In genomic region chr3:196774191-196774820, GRCh38 we compare ENCODE assay signal across 10 cellular contexts. TPM values are rescaled to one million over a fixed set of nuclear protein-coding genes. Genes with fewer than 3 reads are reported as not detected.
DNase-seq lines count a peak whose midpoint lies in the region; ATAC-seq, FAIRE-seq and TF ChIP-seq lines count a peak whose summit lies in the region.
"Had no signal": no experiment of that assay in that cellular context is flagged by ENCODE, and none has a peak within 500 bp of the region (broad histone marks: within the 10 kb centered on the region; RNA-seq: fewer than 3 reads in every experiment).

No MANE protein-coding gene starts in this region.

- FAIRE-seq in GM12878 (lab: Jason Lieb, UNC): no peak

- no peak for TF ChIP-seq POLR2A in GM12878 (IDR thresholded peaks at IDR 0.05; ENCODE audit: low read depth, low read length)

- DNase-seq in BJ (ENCODE audit: low read depth): peak; percentile 70
- peak; percentile 49 for DNase-seq in KBM-7
- DNase-seq in GM12878 (ENCODE audit: low read depth, low spot score): peak; percentile 17
- DNase-seq in lung microvascular endothelial cell (ENCODE audit: low read depth in 2 of 2): peak; percentile 24 to 70
- DNase-seq in A172 (ENCODE audit: low spot score): no peak
- DNase-seq in dedifferentiated amniotic fluid mesenchymal stem cell (ENCODE audit: extremely low spot score): no peak
- DNase-seq: hippocampal formation, NCI-H146 had no signal

- H3K36me3 ChIP-seq in BJ (ENCODE audit: control insufficient read depth, insufficient read depth, low read length): no peaks in the 10 kb centered on the region
- H3K36me3 ChIP-seq in GM12878 (ENCODE audit: control insufficient read depth in 2 of 2, insufficient read depth in 2 of 2, low read length in 1 of 2): peaks cover 0 to 4% of the 10 kb centered on the region in 2 experiments; a peak in 2 of 4 replicates

- no peak overlapping the region for H3K9ac ChIP-seq in GM12878 (ENCODE audit: control insufficient read depth, insufficient read depth, low read length)

- in situ Hi-C loops in KBM-7 (cut with MboI; ENCODE audit: low pct_unique_long_range_greater_than_20kb, low sequenced_read_pairs) (no loop called here), GM12878 (cut with MboI) (no loop called here)

- SMC1A ChIA-PET in GM12878 (lab: Charles Lee; ENCODE audit: uncharacterized antibody, unreplicated experiment): interaction anchor here (1.2 to 1.3 kb wide), 3 partner anchors 9 to 30 kb away, joined by 3 to 4 read pairs (median 3); no protein-coding TSS in a partner anchor

- 20% methylated on average over 5 of the region's 5 CpGs for WGBS in GM12878 (ENCODE audit: insufficient coverage, insufficient replicate concordance, low lambda C conversion rate, missing lambda C conversion rate)

- H3K4me3 ChIP-seq in BJ (ENCODE audit: low read depth, low read length): no peak overlapping the region
- H3K4me3 ChIP-seq in GM12878: no peak overlapping the region

- H3K4me1 ChIP-seq in GM12878 (ENCODE audit: control insufficient read depth, insufficient read depth, low read length): no peaks in the 10 kb centered on the region

- intact Hi-C loops in GM12878 (cut with micrococcal nuclease; ENCODE audit: unreplicated experiment): no loop called here

- no peak overlapping the region for H3K27ac ChIP-seq in GM12878 (ENCODE audit: control insufficient read depth, insufficient read depth)

- no TSS peak for BruUV-seq in GM12878 (replicated peaks; lab: Mats Ljungman, UMichigan)

- peaks cover 67% of the 10 kb centered on the region for H3K79me2 ChIP-seq in GM12878 (ENCODE audit: control insufficient read depth, insufficient read depth, low read length)

- TF ChIP-seq EP300 in GM12878 (IDR thresholded peaks at IDR 0.05; ENCODE audit: borderline replicate concordance in 1 of 2, control insufficient read depth in 1 of 2, low read depth in 2 of 2, low read length in 2 of 2): no peak

- H3K27me3 ChIP-seq in BJ (ENCODE audit: control insufficient read depth, insufficient read depth, low read length): no peaks in the 10 kb centered on the region
- H3K27me3 ChIP-seq in GM12878 (replicated peaks in 1 of 2; ENCODE audit: control insufficient read depth in 2 of 2, insufficient read depth in 2 of 2, low read length in 1 of 2): no peaks in the 10 kb centered on the region

- ATAC-seq in GM12878 (peak; percentile 66), GM21390 (IDR thresholded peaks at IDR 0.05; ENCODE audit: unreplicated experiment) (no peak), HG03378 (IDR thresholded peaks at IDR 0.05; ENCODE audit: unreplicated experiment) (no peak)

- H4K20me1 ChIP-seq in GM12878 (ENCODE audit: control insufficient read depth, insufficient read depth): no peaks in the 10 kb centered on the region

- H2AFZ ChIP-seq in GM12878 (ENCODE audit: control insufficient read depth, low read depth, low read length): no peak overlapping the region

- POLR2A ChIA-PET in BJ (lab: Charles Lee) (no interaction called here), GM12878 (lab: Charles Lee) (interaction anchor here (0.9 to 1.8 kb wide), 2 partner anchors 14 to 89 kb away, joined by 4 read pairs; no protein-coding TSS in a partner anchor)

- RAD21 ChIA-PET in GM12878 (lab: Charles Lee; ENCODE audit: unreplicated experiment): interaction anchor here (0.6 to 1.2 kb wide), 2 partner anchors 33 to 161 kb away, joined by 3 to 7 read pairs; no protein-coding TSS in a partner anchor

- CTCF ChIA-PET in BJ (lab: Yijun Ruan, JAX) (interaction anchor here (1.0 kb wide), 1 partner anchor 165 kb away, joined by 3 read pairs; no protein-coding TSS in a partner anchor), GM12878 (lab: Yijun Ruan, JAX) (interaction anchor here (0.6 kb wide), 1 partner anchor 14 kb away, joined by 3 read pairs; no protein-coding TSS in a partner anchor)

- peaks cover 12% of the 10 kb centered on the region for H3K9me3 ChIP-seq in GM12878 (replicated peaks; ENCODE audit: control insufficient read depth, insufficient read depth, low read length)

- TF ChIP-seq CTCF in BJ (IDR thresholded peaks at IDR 0.05; ENCODE audit: insufficient read depth, low read depth, low read length) (no peak), GM12878 (IDR thresholded peaks at IDR 0.05 in 2 of 3, conservative IDR thresholded peaks at IDR 0.05 in 1 of 3; ENCODE audit: control insufficient read depth in 2 of 3, extremely low read depth in 1 of 3, insufficient read depth in 1 of 3, low read depth in 3 of 3, low read length in 3 of 3) (no peak)

- no peak overlapping the region for H3K4me2 ChIP-seq in GM12878 (ENCODE audit: control insufficient read depth, insufficient read depth)

- TF ChIP-seq RAD21 in GM12878 (IDR thresholded peaks at IDR 0.05; ENCODE audit: insufficient read depth, low read depth, low read length): no peak

TF ChIP-seq in GM12878, 131 proteins besides CTCF, POLR2A, EP300 and RAD21:
- TF ChIP-seq YBX1 (IDR thresholded peaks at IDR 0.05) (no peak), RUNX3 (IDR thresholded peaks at IDR 0.05; ENCODE audit: low read length) (no peak), BHLHE40 (IDR thresholded peaks at IDR 0.05; ENCODE audit: borderline replicate concordance in 1 of 2, low read depth in 2 of 2, low read length in 1 of 2) (peak in 1 of 2 experiments; percentile 53; a peak in 1 of 4 replicates), GABPA (IDR thresholded peaks at IDR 0.05; ENCODE audit: low read depth) (no peak)

RNA-seq across cellular contexts. Expression of gene PAK2, which starts 34.6 kb away (rescaled TPM):
- 31.7 and 48.0 TPM in 2 replicates for polyA plus RNA-seq in BJ (2011; rRNA removed)
- polyA minus RNA-seq in BJ (2011; rRNA and poly(A)+ RNA removed): 59.1 and 61.6 TPM in 2 replicates
- 30.3 and 31.9 TPM in 2 replicates for total RNA-seq in GM12878 (2013; cell fraction: nucleolus; rRNA removed)
- 13.4 and 15.7 TPM in 2 replicates for total RNA-seq in GM12878 (2014; rRNA removed)
- total RNA-seq in GM12878 (2014; rRNA removed; fragmentation: Illumina TruSeq; extraction: Trizol): 21.9 and 23.3 TPM in 2 replicates
- total RNA-seq in GM12878 (2021): 54.5 and 59.1 TPM in 2 replicates
- polyA plus RNA-seq in GM12878 (2011; ENCODE audit: low read depth): 23.4 TPM
- polyA plus RNA-seq in GM12878 (2011; rRNA removed): 44.7 and 46.5 TPM in 2 replicates
- polyA plus RNA-seq in GM12878 (2011; cell fraction: cytosol; rRNA removed): 34.2 and 44.8 TPM in 2 replicates
- polyA plus RNA-seq in GM12878 (2011; cell fraction: nucleus; rRNA removed): 15.1 and 15.6 TPM in 2 replicates
- 43.8 and 44.0 TPM in 2 replicates for polyA plus RNA-seq in GM12878 (2012)
- polyA plus RNA-seq in GM12878 (2014; fragmentation: Illumina TruSeq; extraction: Trizol): 43.4 and 52.2 TPM in 2 replicates
- polyA plus RNA-seq in GM12878 (2014; fragmentation: Nextera tagmentation; extraction: Ambion mirVana): 10 to 100 TPM in 1 of 2 experiments, 1 to 10 TPM in 1; 9.0 to 11.7 TPM
- 17.5 and 18.2 TPM in 2 replicates for polyA plus RNA-seq in GM12878 (2014; rRNA removed)
- 10 to 100 TPM; 32.1 to 35.9 TPM for polyA plus RNA-seq in GM12878 (2016; fragmentation: Nextera tagmentation; extraction: Ambion mirVana)
- 84.2 and 128 TPM in 2 replicates for polyA minus RNA-seq in GM12878 (2011; rRNA and poly(A)+ RNA removed)
- 42.6 and 49.1 TPM in 2 replicates for polyA minus RNA-seq in GM12878 (2011; cell fraction: cytosol; rRNA and poly(A)+ RNA removed)
- 5.1 and 8.1 TPM in 2 replicates for polyA minus RNA-seq in GM12878 (2011; cell fraction: nucleus; rRNA and poly(A)+ RNA removed)
- 47.9 and 55.6 TPM in 2 replicates for total RNA-seq in lung microvascular endothelial cell
- total RNA-seq in A172 (2014; rRNA removed; shearing (Covaris generic)): 46.0 and 54.0 TPM in 2 replicates

Comparison
In these comparisons a context has a peak if more than half of its experiments do, and no peak if none do; other contexts are left out.
1. DNase-seq: peak in BJ (single experiment), KBM-7 (single experiment), GM12878 (single experiment) and lung microvascular endothelial cell (2 of 2); none in A172 (single experiment) and dedifferentiated amniotic fluid mesenchymal stem cell (single experiment).